In the genomic region with DNA sequence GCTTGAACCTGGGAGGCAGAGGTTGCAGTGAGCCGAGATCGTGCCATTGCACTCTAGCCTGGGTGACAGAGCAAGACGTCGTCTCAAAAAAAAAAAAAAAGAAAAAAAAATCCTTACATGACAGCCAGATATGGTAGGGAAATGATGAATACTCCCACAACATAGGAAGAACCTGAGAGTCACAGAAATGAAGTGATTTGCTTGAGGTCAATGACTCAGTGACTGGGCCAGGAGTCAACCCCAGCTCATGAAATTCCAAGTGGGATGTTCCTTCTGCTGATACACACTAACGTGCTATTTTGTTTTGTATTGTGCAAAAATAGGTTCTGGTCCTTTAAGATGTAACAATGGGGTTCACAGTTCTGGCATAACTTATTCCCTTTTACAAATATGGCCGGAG, we compare ENCODE assay signal across 9 cellular contexts.
DNase-seq lines count a peak whose midpoint lies in the region; FAIRE-seq and TF ChIP-seq lines count a peak whose summit lies in the region.
"Had no signal": no experiment of that assay in that cellular context is flagged by ENCODE, and none has a peak within 500 bp of the region (broad histone marks: within the 10 kb centered on the region; RNA-seq: fewer than 3 reads in every experiment).

No MANE protein-coding gene starts in this region.

- H3K27ac ChIP-seq in epithelial cell of prostate (peak overlapping the region; percentile 98), skin epidermis (peak overlapping the region in 13 of 21 experiments; percentile 10 to 100 (median 61)), MM.1S (ENCODE audit: low read length) (no peak overlapping the region)

- H3K9me3 ChIP-seq in MM.1S (replicated peaks; ENCODE audit: insufficient read depth, low read length): no peaks in the 10 kb centered on the region

- H3K79me2 ChIP-seq in MM.1S (ENCODE audit: low read length): no peaks in the 10 kb centered on the region

- H3K9me2 ChIP-seq in MM.1S (replicated peaks; ENCODE audit: insufficient read depth, low read length): no peaks in the 10 kb centered on the region

- no peaks in the 10 kb centered on the region for H3F3A ChIP-seq in MM.1S (ENCODE audit: insufficient read depth, low read length)

- no peak for DNase-seq in H54 (ENCODE audit: insufficient read length, low spot score)
- peak; percentile 78 to 89 for DNase-seq in SW 1271 (lab: John Stamatoyannopoulos, UW)
- DNase-seq in epithelial cell of prostate (ENCODE audit: low read depth, low spot score): peak; percentile 84
- no peak for DNase-seq in superior temporal gyrus (ENCODE audit: extremely low spot score)
- no peak for DNase-seq in MM.1S
- DNase-seq in NCI-H2081 treated with DMSO at 0.1 percent for 48 hours (lab: John Stamatoyannopoulos, UW): no peak
- DNase-seq: NCI-H187 had no signal

- no peak overlapping the region for H3K4me2 ChIP-seq in MM.1S (ENCODE audit: low read depth, low read length)

- H2AFZ ChIP-seq in MM.1S (ENCODE audit: low read length): no peak overlapping the region

- no peaks in the 10 kb centered on the region for H3K36me3 ChIP-seq in MM.1S (replicated peaks; ENCODE audit: insufficient read depth, low read length)

- H3K4me3 ChIP-seq in skin epidermis (no peak overlapping the region), MM.1S (ENCODE audit: low read length) (no peak overlapping the region)

- FAIRE-seq in H54 (lab: Jason Lieb, UNC): peak; percentile 92
- FAIRE-seq: GM18507 had no signal

- no peaks in the 10 kb centered on the region for H3K27me3 ChIP-seq in MM.1S (replicated peaks; ENCODE audit: insufficient read depth, low read length)

- no peak for TF ChIP-seq POLR2A in H54 (IDR thresholded peaks at IDR 0.05; ENCODE audit: low read depth, low read length)

- H3K4me1 ChIP-seq in MM.1S (ENCODE audit: low read length): peaks cover 2% of the 10 kb centered on the region

- H3K9ac ChIP-seq in MM.1S (ENCODE audit: low read length): no peak overlapping the region

- no peak for TF ChIP-seq CTCF in MM.1S (IDR thresholded peaks at IDR 0.05; ENCODE audit: low read length)

- no peaks in the 10 kb centered on the region for H4K20me1 ChIP-seq in MM.1S (ENCODE audit: insufficient read depth, low read length)

Comparison
In these comparisons a context has a peak if more than half of its experiments do, and no peak if none do; other contexts are left out.
1. DNase-seq: peak in SW 1271 (2 of 2) and epithelial cell of prostate (single experiment); none in H54 (single experiment), superior temporal gyrus (single experiment), MM.1S (single experiment) and NCI-H2081 treated with DMSO at 0.1 percent for 48 hours (single experiment).